In genomic region chr17:2401426-2402221, GRCh38 we compare ENCODE assay signal across 1 cellular context.
TF ChIP-seq lines count a peak whose summit lies in the region.

No MANE protein-coding gene starts in this region.

TF ChIP-seq in HepG2, 621 proteins besides CTCF, POLR2A, EP300 and RAD21 (continued from another document and continues in another):
- TF ChIP-seq THAP9 (CRISPR knock-in tag; IDR thresholded peaks at IDR 0.05; ENCODE audit: borderline replicate concordance) (0 out of 2 replicates have a peak, but pooled peaks have one; percentile 12), FOXP4 (CRISPR knock-in tag; IDR thresholded peaks at IDR 0.05) (peak; percentile 59; the same call in 1 of the 2 replicates), ISL2 (CRISPR knock-in tag; IDR thresholded peaks at IDR 0.05) (peak; percentile 48; the same call in 1 of the 2 replicates), ZNF547 (CRISPR knock-in tag; IDR thresholded peaks at IDR 0.05) (peak; percentile 38), KLF12 (CRISPR knock-in tag; IDR thresholded peaks at IDR 0.05; ENCODE audit: borderline replicate concordance) (0 out of 2 replicates have a peak, but pooled peaks have one; percentile 54), ZNF598 (CRISPR knock-in tag; IDR thresholded peaks at IDR 0.05; ENCODE audit: borderline replicate concordance) (no peak), MAZ (IDR thresholded peaks at IDR 0.05; ENCODE audit: borderline replicate concordance, low read depth, low read length) (peak; percentile 56), MAZ (CRISPR knock-in tag; IDR thresholded peaks at IDR 0.05; ENCODE audit: low read depth) (0 out of 2 replicates have a peak, but pooled peaks have one; percentile 43), ZNF570 (CRISPR knock-in tag; IDR thresholded peaks at IDR 0.05; ENCODE audit: borderline replicate concordance) (no peak), FOXK2 (IDR thresholded peaks at IDR 0.05) (peak; percentile 87; the same call in 1 of the 2 replicates), HOXD1 (CRISPR knock-in tag; IDR thresholded peaks at IDR 0.05) (0 out of 2 replicates have a peak, but pooled peaks have one; percentile 32), TGIF2 (CRISPR knock-in tag; IDR thresholded peaks at IDR 0.05) (peak; percentile 41; the same call in 1 of the 2 replicates), ZNF143 (CRISPR knock-in tag; IDR thresholded peaks at IDR 0.05) (0 out of 2 replicates have a peak, but pooled peaks have one; percentile 43), NR2F1 (CRISPR knock-in tag; IDR thresholded peaks at IDR 0.05) (peak in 1 of 2 experiments; percentile 4; a peak in 1 of 4 replicates), ZNF672 (CRISPR knock-in tag; IDR thresholded peaks at IDR 0.05) (no peak), RXRB (CRISPR knock-in tag; IDR thresholded peaks at IDR 0.05; ENCODE audit: borderline replicate concordance) (peak; percentile 25; the same call in 1 of the 2 replicates), PPARG (CRISPR knock-in tag; conservative IDR thresholded peaks at IDR 0.05) (peak; percentile 14; the same call in 1 of the 2 replicates), JUNB (CRISPR knock-in tag; IDR thresholded peaks at IDR 0.05; ENCODE audit: borderline replicate concordance) (no peak), RARG (CRISPR knock-in tag; IDR thresholded peaks at IDR 0.05; ENCODE audit: low read depth) (no peak), ZNF780A (CRISPR knock-in tag; IDR thresholded peaks at IDR 0.05) (no peak; the same call in 1 of the 2 replicates), HHEX (CRISPR knock-in tag; IDR thresholded peaks at IDR 0.05) (0 out of 2 replicates have a peak, but pooled peaks have one; percentile 38), RFXAP (CRISPR knock-in tag; IDR thresholded peaks at IDR 0.05; ENCODE audit: borderline replicate concordance) (peak; percentile 88), ZNF614 (CRISPR knock-in tag; IDR thresholded peaks at IDR 0.05; ENCODE audit: borderline replicate concordance) (0 out of 2 replicates have a peak, but pooled peaks have one; percentile 35), CREB1 (IDR thresholded peaks at IDR 0.05) (peak; percentile 88), CREB1 (CRISPR knock-in tag; IDR thresholded peaks at IDR 0.05) (peak; percentile 94), POLR2AphosphoS2 (IDR thresholded peaks at IDR 0.05; ENCODE audit: low read depth, low read length) (no peak), ZNF232 (CRISPR knock-in tag; IDR thresholded peaks at IDR 0.05; ENCODE audit: borderline replicate concordance) (peak; percentile 57; the same call in 1 of the 2 replicates), NR2F2 (IDR thresholded peaks at IDR 0.05; ENCODE audit: borderline replicate concordance, low read depth) (no peak; the same call in 1 of the 2 replicates), MXD1 (CRISPR knock-in tag; IDR thresholded peaks at IDR 0.05) (no peak; the same call in 1 of the 2 replicates), ZNF639 (CRISPR knock-in tag; conservative IDR thresholded peaks at IDR 0.05) (no peak), ZBTB44 (CRISPR knock-in tag; IDR thresholded peaks at IDR 0.05) (no peak), ZNF18 (CRISPR knock-in tag; IDR thresholded peaks at IDR 0.05; ENCODE audit: insufficient replicate concordance) (peak; percentile 78), SP4 (CRISPR knock-in tag; IDR thresholded peaks at IDR 0.05) (peak; percentile 95), MYPOP (CRISPR knock-in tag; IDR thresholded peaks at IDR 0.05) (peak; percentile 63; the same call in 1 of the 2 replicates), HNF1B (CRISPR knock-in tag; IDR thresholded peaks at IDR 0.05) (peak; percentile 52; the same call in 1 of the 2 replicates), PCBP1 (IDR thresholded peaks at IDR 0.05; ENCODE audit: borderline replicate concordance, low read depth, low read length) (peak; percentile 90; the same call in 1 of the 2 replicates), U2AF1 (optimal IDR thresholded peaks at IDR 0.05; ENCODE audit: low read depth, low read length) (peak; percentile 94), TBL1XR1 (IDR thresholded peaks at IDR 0.05; ENCODE audit: borderline replicate concordance, low read length, partially characterized antibody) (no peak), POGZ (CRISPR knock-in tag; IDR thresholded peaks at IDR 0.05) (peak; percentile 49; the same call in 1 of the 2 replicates), GMEB2 (CRISPR knock-in tag; IDR thresholded peaks at IDR 0.05; ENCODE audit: low read depth) (peak; percentile 45; the same call in 1 of the 2 replicates), IRX3 (CRISPR knock-in tag; IDR thresholded peaks at IDR 0.05; ENCODE audit: borderline replicate concordance, low read depth) (no peak), MAX (IDR thresholded peaks at IDR 0.05) (peak; percentile 98), ZNF7 (CRISPR knock-in tag; IDR thresholded peaks at IDR 0.05) (no peak), SRSF9 (IDR thresholded peaks at IDR 0.05; ENCODE audit: borderline replicate concordance, insufficient read depth, low read depth, low read length, poor library complexity, severe bottlenecking) (no peak), RARA (CRISPR knock-in tag; IDR thresholded peaks at IDR 0.05) (no peak), YEATS4 (CRISPR knock-in tag; IDR thresholded peaks at IDR 0.05; ENCODE audit: borderline replicate concordance) (no peak), ZSCAN31 (CRISPR knock-in tag; IDR thresholded peaks at IDR 0.05; ENCODE audit: low read depth) (0 out of 2 replicates have a peak, but pooled peaks have one; percentile 13), TSC22D2 (CRISPR knock-in tag; IDR thresholded peaks at IDR 0.05; ENCODE audit: borderline replicate concordance) (no peak), PLRG1 (conservative IDR thresholded peaks at IDR 0.05) (no peak), ZNF724P (CRISPR knock-in tag; IDR thresholded peaks at IDR 0.05; ENCODE audit: borderline replicate concordance) (0 out of 2 replicates have a peak, but pooled peaks have one; percentile 37), HNRNPL (IDR thresholded peaks at IDR 0.05; ENCODE audit: low read depth, low read length) (0 out of 2 replicates have a peak, but pooled peaks have one; percentile 43), TEF (CRISPR knock-in tag; IDR thresholded peaks at IDR 0.05) (no peak), ZNF75D (CRISPR knock-in tag; IDR thresholded peaks at IDR 0.05; ENCODE audit: borderline replicate concordance) (no peak)
